ENCODE assay signal across 29 cellular contexts in the genomic region with DNA sequence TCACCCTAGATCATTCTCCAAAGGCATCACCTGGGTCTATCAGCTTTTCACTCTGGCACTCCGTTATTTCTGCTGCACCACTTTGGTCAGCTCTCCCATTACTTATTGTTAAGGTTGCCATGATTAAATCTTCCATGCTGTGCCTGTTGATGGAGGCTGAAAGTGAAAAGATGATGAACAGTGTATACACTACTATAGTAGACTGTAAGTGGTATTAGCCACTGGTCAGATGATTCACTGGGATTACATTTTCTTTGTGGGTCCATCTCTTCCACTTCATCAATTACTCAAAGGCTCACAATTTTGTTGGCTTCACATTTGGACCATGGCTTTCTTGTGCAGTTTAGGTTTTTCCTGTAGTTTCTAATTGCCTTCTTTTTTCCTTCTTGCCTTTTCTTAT.
"Had no signal": no experiment of that assay in that cellular context is flagged by ENCODE, and none has a peak within 500 bp of the region (broad histone marks: within the 10 kb centered on the region; RNA-seq: fewer than 3 reads in every experiment).

No MANE protein-coding gene starts in this region.

- H3K4me3 Mint-ChIP-seq: activated CD8-positive, alpha-beta memory T cell treated with anti-CD3 and anti-CD28 coated beads, Interleukin-2, amount 10 ng/mL, durations not matched to agents 7 days and 5 days; activated CD8-positive, alpha-beta T cell treated with anti-CD3 and anti-CD28 coated beads, Interleukin-2, amount 10 ng/mL, durations not matched to agents 7 days and 5 days; effector memory CD8-positive, alpha-beta T cell; naive thymus-derived CD8-positive, alpha-beta T cell; neural crest cell; stimulated activated naive B cell treated with anti-CD40 and anti-IgM and Interleukin-4, amounts not matched to agents 10 μg/mL and 1 μg/mL and 100 μg/mL, for 72 hours; T-helper 17 cell had no signal

- H3K27ac ChIP-seq: brain microvascular endothelial cell, gastrocnemius medialis, hepatocyte, right atrium auricular region, tibial nerve, WERI-Rb-1 had no signal

- H3K4me1 ChIP-seq: gastrocnemius medialis, right atrium auricular region had no signal

- ATAC-seq: activated CD4-positive, CD25-positive, alpha-beta regulatory T cell treated with anti-CD3 and anti-CD28 coated beads, Interleukin-2, amount 50 U/mL, for 24 hours; activated CD8-positive, alpha-beta memory T cell treated with anti-CD3 and anti-CD28 coated beads, Interleukin-2, amount 10 ng/mL, durations not matched to agents 7 days and 5 days; activated CD8-positive, alpha-beta T cell treated with anti-CD3 and anti-CD28 coated beads, Interleukin-2, amount 10 ng/mL, durations not matched to agents 7 days and 5 days; effector memory CD8-positive, alpha-beta T cell; gastrocnemius medialis; left cardiac atrium; left ventricle myocardium superior; naive thymus-derived CD8-positive, alpha-beta T cell; stimulated activated naive B cell treated with anti-CD40 and anti-IgM and Interleukin-4, amounts not matched to agents 10 μg/mL and 1 μg/mL and 100 μg/mL, for 72 hours; T-helper 17 cell had no signal

- DNase-seq: activated CD4-positive, alpha-beta T cell treated with anti-CD3 and anti-CD28 coated beads for 48 hours; activated CD8-positive, alpha-beta memory T cell treated with anti-CD3 and anti-CD28 coated beads, Interleukin-2, amount 10 ng/mL, durations not matched to agents 7 days and 5 days; activated CD8-positive, alpha-beta T cell treated with anti-CD3 and anti-CD28 coated beads, Interleukin-2, amount 10 ng/mL, durations not matched to agents 7 days and 5 days; activated naive CD4-positive, alpha-beta T cell treated with Interleukin-2 at 50 U/mL for 16 hours; amniotic stem cell; brain microvascular endothelial cell; cortex of kidney; effector memory CD8-positive, alpha-beta T cell; erythroblast; gastrocnemius medialis; left cardiac atrium; left ventricle myocardium superior; mammary epithelial cell; midbrain; naive thymus-derived CD8-positive, alpha-beta T cell; occipital lobe; stimulated activated CD4-positive, alpha-beta T cell treated with anti-CD3 and anti-CD28 coated beads, Interleukin-1b, Interleukin-23, amount 100 ng/mL, for 48 hours; stimulated activated CD4-positive, alpha-beta T cell treated with anti-CD3 and anti-CD28 coated beads, Interleukin-4, amount 100 ng/mL, for 4 hours; stimulated activated CD8-positive, alpha-beta memory T cell treated with anti-CD3 and anti-CD28 coated beads, Interleukin-4, amount 100 ng/mL, for 48 hours; stimulated activated naive B cell treated with anti-CD40 and anti-IgM and Interleukin-4, amounts not matched to agents 10 μg/mL and 1 μg/mL and 100 μg/mL, for 72 hours; T-helper 17 cell; T1000; WERI-Rb-1 had no signal

- H3K4me2 ChIP-seq: hepatocyte, smooth muscle cell had no signal

- H3K9me3 ChIP-seq: gastrocnemius medialis, right atrium auricular region, tibial nerve had no signal

- H3K27ac Mint-ChIP-seq: activated CD8-positive, alpha-beta memory T cell treated with anti-CD3 and anti-CD28 coated beads, Interleukin-2, amount 10 ng/mL, durations not matched to agents 7 days and 5 days; activated CD8-positive, alpha-beta T cell treated with anti-CD3 and anti-CD28 coated beads, Interleukin-2, amount 10 ng/mL, durations not matched to agents 7 days and 5 days; stimulated activated naive B cell treated with anti-CD40 and anti-IgM and Interleukin-4, amounts not matched to agents 10 μg/mL and 1 μg/mL and 100 μg/mL, for 72 hours had no signal

- H3K27me3 Mint-ChIP-seq: activated CD8-positive, alpha-beta memory T cell treated with anti-CD3 and anti-CD28 coated beads, Interleukin-2, amount 10 ng/mL, durations not matched to agents 7 days and 5 days; effector memory CD8-positive, alpha-beta T cell; naive thymus-derived CD8-positive, alpha-beta T cell; stimulated activated naive B cell treated with anti-CD40 and anti-IgM and Interleukin-4, amounts not matched to agents 10 μg/mL and 1 μg/mL and 100 μg/mL, for 72 hours; T-helper 17 cell had no signal

- H3K27me3 ChIP-seq: brain microvascular endothelial cell, gastrocnemius medialis, hepatocyte, right atrium auricular region, tibial nerve had no signal

- H2AFZ ChIP-seq: hepatocyte had no signal

- H3K4me3 ChIP-seq: gastrocnemius medialis, hepatocyte, right atrium auricular region, smooth muscle cell, tibial nerve had no signal

- H3K9me3 Mint-ChIP-seq: effector memory CD8-positive, alpha-beta T cell; naive thymus-derived CD8-positive, alpha-beta T cell; neural crest cell had no signal

- H3K79me2 ChIP-seq: hepatocyte had no signal
